Comparison of ENCODE assay signal across 7 cellular contexts in genomic region chr19:35995655-35995993, GRCh38. TPM values are rescaled to one million over a fixed set of nuclear protein-coding genes. Genes with fewer than 3 reads are reported as not detected.
A peak's percentile ranks its signal among the peaks of the same experiment; 100 is the strongest.
DNase-seq lines count a peak whose midpoint lies in the region; ATAC-seq and TF ChIP-seq lines count a peak whose summit lies in the region.

No MANE protein-coding gene starts in this region.

- peaks cover 7% of the 10 kb centered on the region for H3K79me2 ChIP-seq in fibroblast of lung (ENCODE audit: control insufficient read depth, insufficient read depth, low read length)

- intact Hi-C loops in activated CD4-positive, alpha-beta memory T cell treated with anti-CD3 and anti-CD28 coated beads for 36 hours (cut with micrococcal nuclease): loop anchor here (1.0 to 5.0 kb wide), 5 partner anchors 19 to 132 kb away; partner anchors contain the start of genes ALKBH6, NFKBID, THAP8 and WDR62

- H3K4me2 ChIP-seq in fibroblast of lung (ENCODE audit: extremely low read depth, insufficient read depth, low read length): peak overlapping the region; percentile 94

- H2AFZ ChIP-seq in fibroblast of lung (ENCODE audit: low read length): peak overlapping the region; percentile 72

- peaks cover 4% of the 10 kb centered on the region for H3K4me1 ChIP-seq in fibroblast of lung (ENCODE audit: control insufficient read depth, extremely low read depth, insufficient read depth, low read length)

- H3K4me3 ChIP-seq in GM08714 (ENCODE audit: low read length): peak overlapping the region; percentile 90
- H3K4me3 ChIP-seq in fibroblast of lung (replicated peaks in 1 of 4; ENCODE audit: control extremely low read depth in 1 of 4, insufficient read depth in 1 of 4, low read depth in 3 of 4, low read length in 4 of 4): peak overlapping the region; percentile 70 to 84 (median 74)

- peak overlapping the region; percentile 83 for H3K27ac Mint-ChIP-seq in activated CD4-positive, alpha-beta memory T cell treated with anti-CD3 and anti-CD28 coated beads for 36 hours
- no peak overlapping the region for H3K27ac Mint-ChIP-seq in neural crest cell (ENCODE audit: unreplicated experiment)

- H3K36me3 ChIP-seq in fibroblast of lung (ENCODE audit: control insufficient read depth, insufficient read depth, low read length): no peaks in the 10 kb centered on the region

- no peak for TF ChIP-seq CTCF in fibroblast of lung (conservative IDR thresholded peaks at IDR 0.05 in 1 of 2, IDR thresholded peaks at IDR 0.05 in 1 of 2; ENCODE audit: low read depth in 1 of 2, low read length in 2 of 2)
- no peak for TF ChIP-seq CTCF in neural crest cell (conservative IDR thresholded peaks at IDR 0.05)

- peaks cover 38% of the 10 kb centered on the region for H3K4me1 Mint-ChIP-seq in activated CD4-positive, alpha-beta memory T cell treated with anti-CD3 and anti-CD28 coated beads for 36 hours (ENCODE audit: low read depth)
- peaks cover 18% of the 10 kb centered on the region for H3K4me1 Mint-ChIP-seq in neural crest cell

- no peaks in the 10 kb centered on the region for H3K27me3 Mint-ChIP-seq in activated CD4-positive, alpha-beta memory T cell treated with anti-CD3 and anti-CD28 coated beads for 36 hours
- H3K27me3 Mint-ChIP-seq in neural crest cell (ENCODE audit: low read depth): peaks cover 6% of the 10 kb centered on the region

- H3K4me3 Mint-ChIP-seq in activated CD4-positive, alpha-beta memory T cell treated with anti-CD3 and anti-CD28 coated beads for 36 hours: peak overlapping the region; percentile 88
- H3K4me3 Mint-ChIP-seq in neural crest cell: peak overlapping the region; percentile 87

- CTCF ChIA-PET in activated CD4-positive, alpha-beta memory T cell treated with anti-CD3 and anti-CD28 coated beads for 36 hours (lab: Charles Lee): interaction anchor here (1.0 to 1.4 kb wide), 2 partner anchors 8 to 37 kb away, joined by 4 read pairs; no protein-coding TSS in a partner anchor

- H3K9ac ChIP-seq in fibroblast of lung (ENCODE audit: insufficient read depth, low read length): peak overlapping the region; percentile 63

- peak; percentile 36 for ATAC-seq in GM21515 (IDR thresholded peaks at IDR 0.05; ENCODE audit: unreplicated experiment)

- no peaks in the 10 kb centered on the region for H3K9me3 Mint-ChIP-seq in activated CD4-positive, alpha-beta memory T cell treated with anti-CD3 and anti-CD28 coated beads for 36 hours
- no peaks in the 10 kb centered on the region for H3K9me3 Mint-ChIP-seq in neural crest cell

- peak overlapping the region; percentile 61 for H3K27ac ChIP-seq in fibroblast of lung (ENCODE audit: insufficient read depth, low read length)

- POLR2A ChIA-PET in activated CD4-positive, alpha-beta memory T cell treated with anti-CD3 and anti-CD28 coated beads for 36 hours (lab: Charles Lee): interaction anchor here (0.8 to 3.8 kb wide), 3 partner anchors 17 to 58 kb away, joined by 4 to 12 read pairs (median 4); partner anchors contain the start of genes ALKBH6 and THAP8

- H3K36me3 Mint-ChIP-seq in activated CD4-positive, alpha-beta memory T cell treated with anti-CD3 and anti-CD28 coated beads for 36 hours: peaks cover 10% of the 10 kb centered on the region
- no peaks in the 10 kb centered on the region for H3K36me3 Mint-ChIP-seq in neural crest cell (ENCODE audit: low read depth)

- H3K9me3 ChIP-seq in fibroblast of lung (ENCODE audit: control insufficient read depth, insufficient read depth, low read depth, low read length): no peaks in the 10 kb centered on the region

- no peaks in the 10 kb centered on the region for H4K20me1 ChIP-seq in fibroblast of lung (ENCODE audit: control insufficient read depth, extremely low read depth, insufficient read depth, low read length)

- peak; percentile 75 for DNase-seq in HuH-7 (ENCODE audit: low spot score)
- DNase-seq in activated CD4-positive, alpha-beta memory T cell treated with anti-CD3 and anti-CD28 coated beads for 36 hours: peak; percentile 58
- peak; percentile 11 to 18 for DNase-seq in fibroblast of lung (ENCODE audit: low read depth in 2 of 2)
- no peak for DNase-seq in neural crest cell (ENCODE audit: low read depth, low spot score)
- no peak for DNase-seq in middle frontal gyrus (ENCODE audit: extremely low spot score, low spot score)

- no peaks in the 10 kb centered on the region for H3K27me3 ChIP-seq in fibroblast of lung (ENCODE audit: control insufficient read depth, insufficient read depth, low read length)

RNA-seq across cellular contexts. Expression of gene SDHAF1, which starts 0.6 kb away (rescaled TPM):
- total RNA-seq in activated CD4-positive, alpha-beta memory T cell treated with anti-CD3 and anti-CD28 coated beads for 36 hours: 10 to 100 TPM; 15.8 to 18.9 TPM
- total RNA-seq in fibroblast of lung (7.8 and 11.8 TPM in 2 replicates), neural crest cell (16.8 and 17.5 TPM in 2 replicates)
- polyA plus RNA-seq in fibroblast of lung: 5.6 and 6.4 TPM in 2 replicates
- 8.0 and 8.5 TPM in 2 replicates for polyA plus RNA-seq in fibroblast of lung (2012)
- polyA minus RNA-seq in fibroblast of lung (ENCODE audit: low replicate concordance): 1.4 and 2.4 TPM in 2 replicates

RNA-seq across cellular contexts. Expression of gene SYNE4, which starts 13.0 kb away (rescaled TPM):
- 1 to 10 TPM; 2.0 to 2.9 TPM for total RNA-seq in activated CD4-positive, alpha-beta memory T cell treated with anti-CD3 and anti-CD28 coated beads for 36 hours
- total RNA-seq in fibroblast of lung (under 0.01 and 0.17 TPM in 2 replicates), neural crest cell (0.30 and 0.54 TPM in 2 replicates)
- 0.07 and 0.12 TPM in 2 replicates for polyA plus RNA-seq in fibroblast of lung
- polyA plus RNA-seq in fibroblast of lung (2012): 0.13 TPM in 1 of 2 replicates, not detected in the other
- polyA minus RNA-seq in fibroblast of lung (ENCODE audit: low replicate concordance): not detected in 2 replicates

RNA-seq across cellular contexts. Expression of gene ALKBH6, which starts 18.4 kb away (rescaled TPM):
- total RNA-seq in activated CD4-positive, alpha-beta memory T cell treated with anti-CD3 and anti-CD28 coated beads for 36 hours: 10 to 100 TPM; 40.9 to 44.7 TPM
- total RNA-seq in fibroblast of lung: 12.8 and 20.1 TPM in 2 replicates
- 19.5 and 21.0 TPM in 2 replicates for polyA plus RNA-seq in fibroblast of lung
- 24.6 and 26.8 TPM in 2 replicates for polyA plus RNA-seq in fibroblast of lung (2012)
- 12.7 and 19.4 TPM in 2 replicates for polyA minus RNA-seq in fibroblast of lung (ENCODE audit: low replicate concordance)
- total RNA-seq in neural crest cell: 21.7 and 23.7 TPM in 2 replicates

RNA-seq across cellular contexts. Expression of gene CLIP3, which starts 37.0 kb away (rescaled TPM):
- under 1 TPM; 0.12 to 0.44 TPM for total RNA-seq in activated CD4-positive, alpha-beta memory T cell treated with anti-CD3 and anti-CD28 coated beads for 36 hours
- total RNA-seq in fibroblast of lung (8.2 and 19.8 TPM in 2 replicates), neural crest cell (33.1 and 37.6 TPM in 2 replicates)
- polyA plus RNA-seq in fibroblast of lung: 14.7 and 15.0 TPM in 2 replicates
- 68.4 and 84.2 TPM in 2 replicates for polyA plus RNA-seq in fibroblast of lung (2012)
- 79.1 and 133 TPM in 2 replicates for polyA minus RNA-seq in fibroblast of lung (ENCODE audit: low replicate concordance)

RNA-seq across cellular contexts. Expression of gene THAP8, which starts 58.5 kb away (rescaled TPM):
- total RNA-seq in activated CD4-positive, alpha-beta memory T cell treated with anti-CD3 and anti-CD28 coated beads for 36 hours: 1 to 10 TPM; 2.1 to 2.2 TPM
- total RNA-seq in fibroblast of lung: 3.6 and 5.1 TPM in 2 replicates
- polyA plus RNA-seq in fibroblast of lung: 3.8 and 4.6 TPM in 2 replicates
- 7.4 and 7.9 TPM in 2 replicates for polyA plus RNA-seq in fibroblast of lung (2012)
- polyA minus RNA-seq in fibroblast of lung (ENCODE audit: low replicate concordance): 1.4 and 3.6 TPM in 2 replicates
- 9.4 and 9.8 TPM in 2 replicates for total RNA-seq in neural crest cell

Comparison
In these comparisons a context has a peak if more than half of its experiments do, and no peak if none do; other contexts are left out.
1. DNase-seq: peak in HuH-7 (single experiment), activated CD4-positive, alpha-beta memory T cell treated with anti-CD3 and anti-CD28 coated beads for 36 hours (single experiment) and fibroblast of lung (2 of 2); none in neural crest cell (single experiment) and middle frontal gyrus (single experiment).